Comparison of ENCODE assay signal across 38 cellular contexts in the genomic region with DNA sequence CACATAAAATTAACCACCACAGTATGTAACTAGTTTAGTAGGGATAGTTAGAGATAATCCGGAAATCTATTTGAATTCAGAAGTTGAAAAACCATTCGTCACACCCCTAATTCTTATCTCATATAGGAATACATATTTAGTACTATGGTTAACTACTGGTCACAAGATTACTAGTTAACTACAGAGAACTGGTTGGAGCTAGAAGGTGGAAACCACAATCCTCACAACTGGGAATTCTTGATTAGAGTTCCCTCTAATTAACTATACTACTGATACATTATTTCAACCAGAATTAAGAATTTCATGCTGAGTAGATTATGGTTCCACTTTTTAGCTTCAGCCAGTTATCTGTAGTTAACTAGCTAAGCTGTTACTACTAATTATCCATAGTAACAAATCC.
"Had no signal": no experiment of that assay in that cellular context is flagged by ENCODE, and none has a peak within 500 bp of the region (broad histone marks: within the 10 kb centered on the region; RNA-seq: fewer than 3 reads in every experiment).

No MANE protein-coding gene starts in this region.

- H3K4me1 ChIP-seq: adrenal gland, ascending aorta, breast epithelium had no signal

- H3K27ac Mint-ChIP-seq: activated naive CD4-positive, alpha-beta T cell treated with anti-CD3 and anti-CD28 coated beads for 36 hours; activated naive CD4-positive, alpha-beta T cell treated with anti-CD3 and anti-CD28 coated beads, Interleukin-2, amount 10 ng/mL, durations not matched to agents 7 days and 5 days; activated naive CD4-positive, alpha-beta T cell treated with anti-CD3 and anti-CD28 coated beads, Interleukin-2, amount 50 U/mL, for 24 hours; activated naive CD4-positive, alpha-beta T cell treated with anti-CD3 and anti-CD28 coated beads, Interleukin-2, amount 50 U/mL, for 72 hours; activated naive CD8-positive, alpha-beta T cell; activated naive CD8-positive, alpha-beta T cell treated with anti-CD3 and anti-CD28 coated beads for 36 hours; activated naive CD8-positive, alpha-beta T cell treated with anti-CD3 and anti-CD28 coated beads, Interleukin-2, amount 10 ng/mL, durations not matched to agents 7 days and 5 days; activated naive CD8-positive, alpha-beta T cell treated with anti-CD3 and anti-CD28 coated beads, Interleukin-2, amount 50 U/mL, for 24 hours; activated T-cell treated with anti-CD3 and anti-CD28 coated beads, Interleukin-2, amount 50 U/mL, for 24 hours; activated T-cell treated with anti-CD3 and anti-CD28 coated beads, Interleukin-2, amount 50 U/mL, for 72 hours; activated T-helper 1 cell treated with anti-CD3 and anti-CD28 coated beads, Interleukin-12 subunit alpha, Interleukin-12 subunit beta, Interleukin-2, Interleukin-4 antibody, amounts not matched to agents 30 ng/mL and 10 ng/mL and 1 ng/mL, durations not matched to agents 14 hours and 24 hours and 36 hours; activated T-helper 17 cell treated with anti-CD3 and anti-CD28 coated beads, Interleukin-2, amount 50 U/mL, for 72 hours; activated T-helper 2 cell treated with anti-CD3 and anti-CD28 coated beads, Interferon-gamma antibody, Interleukin-2, Interleukin-4, amounts not matched to agents 10 μg/mL and 5 μg/mL and 100 μg/mL, durations not matched to agents 14 hours and 24 hours and 36 hours; brain had no signal

- H3K36me3 Mint-ChIP-seq: activated naive CD4-positive, alpha-beta T cell treated with anti-CD3 and anti-CD28 coated beads, Interleukin-2, amount 10 ng/mL, durations not matched to agents 7 days and 5 days; activated naive CD4-positive, alpha-beta T cell treated with anti-CD3 and anti-CD28 coated beads, Interleukin-2, amount 50 U/mL, for 24 hours; activated naive CD4-positive, alpha-beta T cell treated with anti-CD3 and anti-CD28 coated beads, Interleukin-2, amount 50 U/mL, for 72 hours; activated naive CD8-positive, alpha-beta T cell; activated naive CD8-positive, alpha-beta T cell treated with anti-CD3 and anti-CD28 coated beads for 36 hours; activated naive CD8-positive, alpha-beta T cell treated with anti-CD3 and anti-CD28 coated beads, Interleukin-2, amount 10 ng/mL, durations not matched to agents 7 days and 5 days; brain had no signal

- H3K27ac ChIP-seq: adrenal gland, ascending aorta, brain microvascular endothelial cell, breast epithelium, cardiac muscle cell had no signal

- ATAC-seq: activated naive CD4-positive, alpha-beta T cell treated with anti-CD3 and anti-CD28 coated beads, Interleukin-2, amount 50 U/mL, for 72 hours; activated naive CD8-positive, alpha-beta T cell treated with anti-CD3 and anti-CD28 coated beads, Interleukin-2, amount 50 U/mL, for 24 hours; activated T-cell treated with anti-CD3 and anti-CD28 coated beads, Interleukin-2, amount 50 U/mL, for 4 hours; activated T-cell treated with anti-CD3 and anti-CD28 coated beads, Interleukin-2, amount 50 U/mL, for 72 hours; activated T-helper 17 cell treated with anti-CD3 and anti-CD28 coated beads, Interleukin-2, amount 50 U/mL, for 72 hours had no signal

- H3K9me3 ChIP-seq: adrenal gland, ascending aorta, body of pancreas, breast epithelium had no signal

- H3K9me3 Mint-ChIP-seq: activated naive CD4-positive, alpha-beta T cell treated with anti-CD3 and anti-CD28 coated beads for 36 hours; activated naive CD4-positive, alpha-beta T cell treated with anti-CD3 and anti-CD28 coated beads, Interleukin-2, amount 10 ng/mL, durations not matched to agents 7 days and 5 days; activated naive CD4-positive, alpha-beta T cell treated with anti-CD3 and anti-CD28 coated beads, Interleukin-2, amount 50 U/mL, for 24 hours; activated naive CD4-positive, alpha-beta T cell treated with anti-CD3 and anti-CD28 coated beads, Interleukin-2, amount 50 U/mL, for 72 hours; activated naive CD8-positive, alpha-beta T cell treated with anti-CD3 and anti-CD28 coated beads for 36 hours; activated naive CD8-positive, alpha-beta T cell treated with anti-CD3 and anti-CD28 coated beads, Interleukin-2, amount 10 ng/mL, durations not matched to agents 7 days and 5 days; activated naive CD8-positive, alpha-beta T cell treated with anti-CD3 and anti-CD28 coated beads, Interleukin-2, amount 50 U/mL, for 24 hours; activated T-cell treated with anti-CD3 and anti-CD28 coated beads, Interleukin-2, amount 50 U/mL, for 24 hours; activated T-cell treated with anti-CD3 and anti-CD28 coated beads, Interleukin-2, amount 50 U/mL, for 4 hours; activated T-cell treated with anti-CD3 and anti-CD28 coated beads, Interleukin-2, amount 50 U/mL, for 72 hours; activated T-helper 1 cell treated with anti-CD3 and anti-CD28 coated beads, Interleukin-12 subunit alpha, Interleukin-12 subunit beta, Interleukin-2, Interleukin-4 antibody, amounts not matched to agents 30 ng/mL and 10 ng/mL and 1 ng/mL, durations not matched to agents 14 hours and 24 hours and 36 hours; activated T-helper 17 cell treated with anti-CD3 and anti-CD28 coated beads, Interleukin-2, amount 50 U/mL, for 72 hours; activated T-helper 2 cell treated with anti-CD3 and anti-CD28 coated beads, Interferon-gamma antibody, Interleukin-2, Interleukin-4, amounts not matched to agents 10 μg/mL and 5 μg/mL and 100 μg/mL, durations not matched to agents 14 hours and 24 hours and 36 hours; central memory CD8-positive, alpha-beta T cell had no signal

- H3K36me3 ChIP-seq: adrenal gland, ascending aorta, brain microvascular endothelial cell, breast epithelium, cardiac muscle cell had no signal

- H3K27me3 ChIP-seq: ascending aorta, body of pancreas, brain microvascular endothelial cell had no signal

- H3K4me1 Mint-ChIP-seq: activated naive CD4-positive, alpha-beta T cell treated with anti-CD3 and anti-CD28 coated beads, Interleukin-2, amount 10 ng/mL, durations not matched to agents 7 days and 5 days; activated naive CD4-positive, alpha-beta T cell treated with anti-CD3 and anti-CD28 coated beads, Interleukin-2, amount 50 U/mL, for 24 hours; activated naive CD8-positive, alpha-beta T cell treated with anti-CD3 and anti-CD28 coated beads for 36 hours; activated naive CD8-positive, alpha-beta T cell treated with anti-CD3 and anti-CD28 coated beads, Interleukin-2, amount 10 ng/mL, durations not matched to agents 7 days and 5 days; activated naive CD8-positive, alpha-beta T cell treated with anti-CD3 and anti-CD28 coated beads, Interleukin-2, amount 50 U/mL, for 24 hours; activated T-helper 17 cell treated with anti-CD3 and anti-CD28 coated beads, Interleukin-2, amount 50 U/mL, for 72 hours; brain; central memory CD8-positive, alpha-beta T cell had no signal

- H3K4me3 ChIP-seq: adrenal gland, ascending aorta, body of pancreas, breast epithelium, cardiac muscle cell had no signal

- FAIRE-seq: bronchial epithelial cell had no signal

- DNase-seq: activated effector memory CD4-positive, alpha-beta T cell treated with anti-CD3 and anti-CD28 coated beads, Interleukin-2, amount 50 U/mL, for 16 hours; activated effector memory CD4-positive, alpha-beta T cell treated with Interleukin-2 at 50 U/mL for 16 hours; activated gamma-delta T cell; activated gamma-delta T cell treated with Interleukin-2 at 50 U/mL for 16 hours; activated naive CD4-positive, alpha-beta T cell; activated naive CD4-positive, alpha-beta T cell treated with anti-CD3 and anti-CD28 coated beads for 36 hours; activated naive CD4-positive, alpha-beta T cell treated with anti-CD3 and anti-CD28 coated beads, Interleukin-2, amount 10 ng/mL, durations not matched to agents 7 days and 5 days; activated naive CD4-positive, alpha-beta T cell treated with anti-CD3 and anti-CD28 coated beads, Interleukin-2, amount 50 U/mL, for 16 hours; activated naive CD8-positive, alpha-beta T cell treated with anti-CD3 and anti-CD28 coated beads for 36 hours; activated naive CD8-positive, alpha-beta T cell treated with anti-CD3 and anti-CD28 coated beads, Interleukin-2, amount 10 ng/mL, durations not matched to agents 7 days and 5 days; activated naive CD8-positive, alpha-beta T cell treated with anti-CD3 and anti-CD28 coated beads, Interleukin-2, amount 50 U/mL, for 24 hours; activated T-cell treated with anti-CD3 and anti-CD28 coated beads, Interleukin-2, amount 50 U/mL, for 1 hour; activated T-cell treated with anti-CD3 and anti-CD28 coated beads, Interleukin-2, amount 50 U/mL, for 24 hours; activated T-cell treated with anti-CD3 and anti-CD28 coated beads, Interleukin-2, amount 50 U/mL, for 4 hours; activated T-cell treated with anti-CD3 and anti-CD28 coated beads, Interleukin-2, amount 50 U/mL, for 48 hours; activated T-cell treated with anti-CD3 and anti-CD28 coated beads, Interleukin-2, amount 50 U/mL, for 72 hours; adrenal gland; amniotic stem cell; amygdala; anterior cingulate cortex; aorta; brain microvascular endothelial cell; caudate nucleus; central memory CD4-positive, alpha-beta T cell; cerebellar nuclear complex had no signal

- H3K4me3 Mint-ChIP-seq: activated naive CD4-positive, alpha-beta T cell treated with anti-CD3 and anti-CD28 coated beads for 36 hours; activated naive CD4-positive, alpha-beta T cell treated with anti-CD3 and anti-CD28 coated beads, Interleukin-2, amount 10 ng/mL, durations not matched to agents 7 days and 5 days; activated naive CD4-positive, alpha-beta T cell treated with anti-CD3 and anti-CD28 coated beads, Interleukin-2, amount 50 U/mL, for 24 hours; activated naive CD8-positive, alpha-beta T cell; activated naive CD8-positive, alpha-beta T cell treated with anti-CD3 and anti-CD28 coated beads for 36 hours; activated naive CD8-positive, alpha-beta T cell treated with anti-CD3 and anti-CD28 coated beads, Interleukin-2, amount 10 ng/mL, durations not matched to agents 7 days and 5 days; activated naive CD8-positive, alpha-beta T cell treated with anti-CD3 and anti-CD28 coated beads, Interleukin-2, amount 50 U/mL, for 24 hours; activated T-cell treated with anti-CD3 and anti-CD28 coated beads, Interleukin-2, amount 50 U/mL, for 24 hours; activated T-cell treated with anti-CD3 and anti-CD28 coated beads, Interleukin-2, amount 50 U/mL, for 4 hours; activated T-cell treated with anti-CD3 and anti-CD28 coated beads, Interleukin-2, amount 50 U/mL, for 72 hours; activated T-helper 1 cell treated with anti-CD3 and anti-CD28 coated beads, Interleukin-12 subunit alpha, Interleukin-12 subunit beta, Interleukin-2, Interleukin-4 antibody, amounts not matched to agents 30 ng/mL and 10 ng/mL and 1 ng/mL, durations not matched to agents 14 hours and 24 hours and 36 hours; activated T-helper 17 cell treated with anti-CD3 and anti-CD28 coated beads, Interleukin-2, amount 50 U/mL, for 72 hours; brain; central memory CD8-positive, alpha-beta T cell had no signal
